In the genomic region with DNA sequence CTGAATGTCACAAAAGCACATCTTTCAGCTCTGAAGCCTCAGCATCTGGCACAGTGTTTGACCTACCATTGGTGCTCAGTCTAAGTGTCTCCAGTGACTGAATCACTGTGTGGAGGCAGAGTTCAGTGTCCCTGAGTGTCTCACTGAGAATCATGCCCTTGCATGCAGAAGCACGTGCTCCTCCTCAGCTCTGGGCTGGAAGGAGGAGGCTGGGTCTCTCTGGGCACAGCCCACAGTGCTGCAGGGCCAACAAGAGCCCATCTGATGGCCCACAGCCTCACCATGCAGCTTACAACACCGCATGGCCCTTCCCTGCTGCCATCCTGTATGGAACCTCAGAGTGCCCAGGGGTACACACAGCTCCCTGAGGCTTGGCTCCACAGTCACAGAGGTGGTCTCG, we compare ENCODE assay signal across 21 cellular contexts.
DNase-seq lines count a peak whose midpoint lies in the region; ATAC-seq and TF ChIP-seq lines count a peak whose summit lies in the region.
"Had no signal": no experiment of that assay in that cellular context is flagged by ENCODE, and none has a peak within 500 bp of the region (broad histone marks: within the 10 kb centered on the region; RNA-seq: fewer than 3 reads in every experiment).

No MANE protein-coding gene starts in this region.

- H3K79me1 ChIP-seq in neuronal stem cell (ENCODE audit: low read depth, low read length), result no peaks in the 10 kb centered on the region

- H2BK120ac ChIP-seq in neuronal stem cell (ENCODE audit: low read depth, low read length), result no peak overlapping the region

- no peaks in the 10 kb centered on the region for H3K27me3 ChIP-seq in A673 (replicated peaks; ENCODE audit: insufficient read depth, low read depth, low read length, poor library complexity)
- H3K27me3 ChIP-seq in neuronal stem cell (ENCODE audit: control insufficient read depth in 3 of 3, insufficient read depth in 3 of 3, low read depth in 1 of 3, low read length in 3 of 3), result no peaks in the 10 kb centered on the region
- H3K27me3 ChIP-seq in effector memory CD4-positive, alpha-beta T cell (replicated peaks; ENCODE audit: control insufficient read depth, insufficient read depth, low read length, poor library complexity, severe bottlenecking), result no peaks in the 10 kb centered on the region
- H3K27me3 ChIP-seq in vagina, result no peaks in the 10 kb centered on the region
- H3K27me3 ChIP-seq: BE2C had no signal

- H3K14ac ChIP-seq in neuronal stem cell (ENCODE audit: low read length), result no peak overlapping the region

- H3K23ac ChIP-seq in neuronal stem cell (ENCODE audit: low read depth, low read length, poor library complexity), result peak overlapping the region; percentile 8

- no peak for TF ChIP-seq CTCF in A673 (conservative IDR thresholded peaks at IDR 0.05; ENCODE audit: low read depth, low read length)
- no peak for TF ChIP-seq CTCF in vagina (IDR thresholded peaks at IDR 0.05)

- DNase-seq in A673 (ENCODE audit: low spot score) (no peak), SK-N-MC (ENCODE audit: low read depth, low spot score) (no peak), neuronal stem cell (ENCODE audit: low spot score) (no peak), NCI-H187 treated with DMSO at 0.1 percent for 48 hours (lab: John Stamatoyannopoulos, UW) (no peak), vagina (ENCODE audit: extremely low spot score in 2 of 2) (no peak), HT-29 (ENCODE audit: low spot score) (no peak)
- no peak for DNase-seq in effector memory CD4-positive, alpha-beta T cell
- DNase-seq: ACHN; BE2C; C1 segment of cervical spinal cord; CD4-positive, CD25-positive, alpha-beta regulatory T cell; CD8-positive, alpha-beta memory T cell; COR-L47; DMS 273 treated with DMSO at 0.1 percent for 48 hours; DMS53; DND-41; EL; GM23248 had no signal

- intact Hi-C loops in A673 (cut with micrococcal nuclease; ENCODE audit: unreplicated experiment), result loop anchor here (10.0 kb wide), 3 partner anchors 214 to 404 kb away; a partner anchor contains a TSS
- intact Hi-C loops in vagina (cut with DNase I), result no loop called here

- no peak overlapping the region for H3K4me3 ChIP-seq in A673 (ENCODE audit: low read depth, low read length, poor library complexity, severe bottlenecking)
- no peak overlapping the region for H3K4me3 ChIP-seq in SK-N-MC
- H3K4me3 ChIP-seq in neuronal stem cell (ENCODE audit: low read length in 2 of 2), result no peak overlapping the region
- H3K4me3 ChIP-seq in effector memory CD4-positive, alpha-beta T cell (ENCODE audit: insufficient read depth, low read depth, low read length, poor library complexity, severe bottlenecking), result no peak overlapping the region
- H3K4me3 ChIP-seq in vagina, result no peak overlapping the region
- H3K4me3 ChIP-seq: GM12878, GM23248, HAP-1 had no signal

- ATAC-seq in esophagus mucosa, result peak; percentile 42
- ATAC-seq: GM12878 had no signal

- WGBS in neuronal stem cell (ENCODE audit: extremely low coverage in 2 of 2, insufficient read length in 2 of 2, insufficient replicate concordance in 1 of 2), 2 donors, result no CpG with 5 or more reads among the region's 3 CpGs

- H2AFZ ChIP-seq in neuronal stem cell (ENCODE audit: low read length), result no peak overlapping the region
- H2AFZ ChIP-seq: GM23248 had no signal

- H3K9ac ChIP-seq in SK-N-MC (ENCODE audit: insufficient read length) (no peak overlapping the region), neuronal stem cell (ENCODE audit: low read depth, low read length, poor library complexity) (no peak overlapping the region)
- H3K9ac ChIP-seq: GM23248 had no signal

- H3K4me1 ChIP-seq in A673 (ENCODE audit: insufficient read depth, low read length, poor library complexity, severe bottlenecking) (peaks cover 33% of the 10 kb centered on the region), neuronal stem cell (ENCODE audit: control insufficient read depth in 2 of 2, insufficient read depth in 1 of 2, low read depth in 1 of 2, low read length in 2 of 2) (no peaks in the 10 kb centered on the region), vagina (no peaks in the 10 kb centered on the region)
- no peaks in the 10 kb centered on the region for H3K4me1 ChIP-seq in effector memory CD4-positive, alpha-beta T cell (ENCODE audit: control insufficient read depth, insufficient read depth, low read length, poor library complexity, severe bottlenecking)

- BruUV-seq in A673 (replicated peaks; lab: Mats Ljungman, UMichigan), result no TSS peak

- no peak overlapping the region for H2BK5ac ChIP-seq in neuronal stem cell (ENCODE audit: low read length)

- no peak overlapping the region for H4K8ac ChIP-seq in neuronal stem cell (ENCODE audit: low read depth, low read length)

- H3K18ac ChIP-seq in neuronal stem cell (ENCODE audit: low read length), result peak overlapping the region; percentile 16

- H4K91ac ChIP-seq in neuronal stem cell (ENCODE audit: low read depth, low read length, poor library complexity), result no peak overlapping the region

- no peak for TF ChIP-seq POLR2A in vagina (IDR thresholded peaks at IDR 0.05)

- H3K4ac ChIP-seq in neuronal stem cell (ENCODE audit: low read length), result no peak overlapping the region

- no peak overlapping the region for H3K4me2 ChIP-seq in neuronal stem cell (ENCODE audit: insufficient read depth, low read length, poor library complexity, severe bottlenecking)

- H2BK15ac ChIP-seq in neuronal stem cell (ENCODE audit: low read length), result no peak overlapping the region

- H3K27ac ChIP-seq in A673 (ENCODE audit: low read depth, low read length, poor library complexity, severe bottlenecking) (peak overlapping the region; percentile 99), SK-N-MC (peak overlapping the region; percentile 100), neuronal stem cell (replicated peaks; ENCODE audit: low read length) (no peak overlapping the region), vagina (no peak overlapping the region)
- no peak overlapping the region for H3K27ac ChIP-seq in effector memory CD4-positive, alpha-beta T cell (ENCODE audit: insufficient read depth, low read length, poor library complexity, severe bottlenecking)
- H3K27ac ChIP-seq: GM23248 had no signal

- no peak overlapping the region for H2AK5ac ChIP-seq in neuronal stem cell (ENCODE audit: low read depth, low read length)

- no peak overlapping the region for H2BK12ac ChIP-seq in neuronal stem cell (ENCODE audit: low read length)

- peaks cover 3% of the 10 kb centered on the region for H3K9me3 ChIP-seq in A673 (ENCODE audit: low read depth, low read length, poor library complexity, severe bottlenecking)
- H3K9me3 ChIP-seq in SK-N-MC (ENCODE audit: low read depth, low read length), result no peaks in the 10 kb centered on the region; the same call in 1 of the 2 replicates
- no peaks in the 10 kb centered on the region for H3K9me3 ChIP-seq in neuronal stem cell (replicated peaks in 1 of 2; ENCODE audit: control insufficient read depth in 2 of 2, insufficient read depth in 1 of 2, low read depth in 1 of 2, low read length in 2 of 2)
- no peaks in the 10 kb centered on the region for H3K9me3 ChIP-seq in effector memory CD4-positive, alpha-beta T cell (ENCODE audit: control insufficient read depth, low read length)
- H3K9me3 ChIP-seq in vagina, result no peaks in the 10 kb centered on the region
- H3K9me3 ChIP-seq: BE2C, HAP-1 had no signal

- CTCF ChIA-PET in A673 (lab: Charles Lee), result no interaction called here

- POLR2A ChIA-PET in A673 (lab: Charles Lee; ENCODE audit: low non-redundant PET), result no interaction called here

- H3K36me3 ChIP-seq in A673 (ENCODE audit: insufficient read depth, low read length, poor library complexity, severe bottlenecking) (peaks cover 16% of the 10 kb centered on the region), SK-N-MC (ENCODE audit: insufficient read depth, low read length) (peaks cover 14% of the 10 kb centered on the region; the same call in 1 of the 2 replicates), neuronal stem cell (replicated peaks in 1 of 2; ENCODE audit: control insufficient read depth in 2 of 2, insufficient read depth in 2 of 2, low read length in 2 of 2) (no peaks in the 10 kb centered on the region), vagina (no peaks in the 10 kb centered on the region)
- no peaks in the 10 kb centered on the region for H3K36me3 ChIP-seq in effector memory CD4-positive, alpha-beta T cell (ENCODE audit: control insufficient read depth, insufficient read depth, low read length)
- H3K36me3 ChIP-seq: BE2C, HAP-1 had no signal

Comparison
In these comparisons a context has a peak if more than half of its experiments do, and no peak if none do; other contexts are left out.
1. H3K27ac ChIP-seq: peak in A673 (single experiment) and SK-N-MC (single experiment); none in neuronal stem cell (single experiment), effector memory CD4-positive, alpha-beta T cell (single experiment) and vagina (single experiment).